9 cellular contexts compared by ENCODE assay signal in the genomic region with DNA sequence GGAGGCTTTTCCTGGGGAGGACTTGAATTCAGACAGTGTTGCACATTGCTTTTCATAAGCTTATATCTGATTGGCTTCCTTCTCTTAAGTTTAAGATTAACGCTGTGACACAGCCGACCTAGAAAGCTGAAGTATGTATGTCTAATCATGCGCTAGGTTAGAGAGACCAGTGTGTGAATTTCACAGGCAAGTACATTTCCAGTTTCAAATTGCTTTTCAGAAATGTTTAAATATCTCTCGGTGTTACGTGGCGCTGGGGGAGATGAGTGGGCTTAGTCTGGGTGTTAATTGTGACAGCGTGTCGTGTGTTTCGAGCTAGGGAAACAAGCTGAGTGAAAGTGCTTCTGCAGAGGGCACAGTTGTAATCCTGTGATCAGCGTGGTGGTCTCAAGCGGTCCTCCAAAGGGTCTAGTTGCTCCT.
DNase-seq lines count a peak whose midpoint lies in the region; ATAC-seq and TF ChIP-seq lines count a peak whose summit lies in the region.
"Had no signal": no experiment of that assay in that cellular context is flagged by ENCODE, and none has a peak within 500 bp of the region (broad histone marks: within the 10 kb centered on the region; RNA-seq: fewer than 3 reads in every experiment).

No MANE protein-coding gene starts in this region.

- H3K4me1 ChIP-seq in lower lobe of right lung: peaks cover 34% of the 10 kb centered on the region

- peaks cover 3% of the 10 kb centered on the region for H3K36me3 Mint-ChIP-seq in MCF 10A (ENCODE audit: insufficient read depth, unreplicated experiment)
- H3K36me3 Mint-ChIP-seq in effector memory CD8-positive, alpha-beta T cell (ENCODE audit: insufficient read depth): no peaks in the 10 kb centered on the region

- H3K4me3 Mint-ChIP-seq in MCF 10A (ENCODE audit: unreplicated experiment): no peak overlapping the region
- H3K4me3 Mint-ChIP-seq in effector memory CD8-positive, alpha-beta T cell: no peak overlapping the region
- H3K4me3 Mint-ChIP-seq: dendritic cell treated with granulocyte-macrophage colony-stimulating factor and Interleukin-4, amounts not matched to agents 40 ng/mL and 50 ng/mL, for 4 days had no signal

- no peaks in the 10 kb centered on the region for H3K27me3 ChIP-seq in lower lobe of right lung (ENCODE audit: low read depth)

- ATAC-seq in HG03280 (IDR thresholded peaks at IDR 0.05; ENCODE audit: unreplicated experiment): peak; percentile 39
- ATAC-seq in lower lobe of right lung: no peak
- ATAC-seq in HG03378 (IDR thresholded peaks at IDR 0.05; ENCODE audit: unreplicated experiment): no peak
- ATAC-seq in effector memory CD8-positive, alpha-beta T cell (replicated peaks): no peak
- no peak for ATAC-seq in HG02852 (IDR thresholded peaks at IDR 0.05; ENCODE audit: unreplicated experiment)

- H3K27ac ChIP-seq in lower lobe of right lung (peak overlapping the region; percentile 77), temporal lobe (ENCODE audit: low read depth, low read length) (peak overlapping the region; percentile 78)

- no peaks in the 10 kb centered on the region for H3K27me3 Mint-ChIP-seq in MCF 10A (ENCODE audit: insufficient read depth, unreplicated experiment)
- H3K27me3 Mint-ChIP-seq in effector memory CD8-positive, alpha-beta T cell: peaks cover 58 to 79% of the 10 kb centered on the region in 2 donors

- H3K4me3 ChIP-seq in lower lobe of right lung: peak overlapping the region; percentile 45

- no peak for TF ChIP-seq CTCF in MCF 10A (IDR thresholded peaks at IDR 0.05; ENCODE audit: unreplicated experiment)
- no peak for TF ChIP-seq CTCF in lower lobe of right lung (IDR thresholded peaks at IDR 0.05)

- peaks cover 13% of the 10 kb centered on the region for H3K4me1 Mint-ChIP-seq in MCF 10A (ENCODE audit: insufficient read depth, unreplicated experiment)
- no peaks in the 10 kb centered on the region for H3K4me1 Mint-ChIP-seq in effector memory CD8-positive, alpha-beta T cell (ENCODE audit: low read depth in 2 of 2)

- intact Hi-C loops in MCF 10A (cut with micrococcal nuclease) (no loop called here), lower lobe of right lung (cut with DNase I) (no loop called here), posterior vena cava (cut with DNase I) (no loop called here)

- H3K9me3 ChIP-seq in lower lobe of right lung: no peaks in the 10 kb centered on the region

- no peaks in the 10 kb centered on the region for H3K9me3 Mint-ChIP-seq in MCF 10A (ENCODE audit: unreplicated experiment)
- H3K9me3 Mint-ChIP-seq in effector memory CD8-positive, alpha-beta T cell: no peaks in the 10 kb centered on the region
- H3K9me3 Mint-ChIP-seq: dendritic cell treated with granulocyte-macrophage colony-stimulating factor and Interleukin-4, amounts not matched to agents 40 ng/mL and 50 ng/mL, for 4 days had no signal

- BruUV-seq in MCF 10A (replicated peaks; lab: Mats Ljungman, UMichigan): no TSS peak

- H3K27ac Mint-ChIP-seq in MCF 10A (ENCODE audit: low read depth, unreplicated experiment): peak overlapping the region; percentile 80
- no peak overlapping the region for H3K27ac Mint-ChIP-seq in effector memory CD8-positive, alpha-beta T cell
- H3K27ac Mint-ChIP-seq: dendritic cell treated with granulocyte-macrophage colony-stimulating factor and Interleukin-4, amounts not matched to agents 40 ng/mL and 50 ng/mL, for 4 days had no signal

- no peaks in the 10 kb centered on the region for H3K36me3 ChIP-seq in lower lobe of right lung

- DNase-seq in MCF 10A (ENCODE audit: unreplicated experiment): no peak
- no peak for DNase-seq in lower lobe of right lung
- no peak for DNase-seq in posterior vena cava (ENCODE audit: low spot score)
- DNase-seq in effector memory CD8-positive, alpha-beta T cell: no peak

- POLR2A ChIA-PET in MCF 10A (lab: Yijun Ruan, JAX): interaction anchor here (0.6 to 1.0 kb wide), 2 partner anchors 8 to 102 kb away, joined by 3 to 5 read pairs; no protein-coding TSS in a partner anchor

- CTCF ChIA-PET in MCF 10A (lab: Yijun Ruan, JAX): interaction anchor here (0.5 to 1.9 kb wide), 5 partner anchors 9 to 245 kb away, joined by 4 to 8 read pairs (median 6); no protein-coding TSS in a partner anchor
